15 cellular contexts compared by ENCODE assay signal in genomic region chr15:44666208-44667038, GRCh38. TPM values are rescaled to one million over a fixed set of nuclear protein-coding genes. Genes with fewer than 3 reads are reported as not detected.
DNase-seq lines count a peak whose midpoint lies in the region; ATAC-seq, FAIRE-seq and TF ChIP-seq lines count a peak whose summit lies in the region.
"Had no signal": no experiment of that assay in that cellular context is flagged by ENCODE, and none has a peak within 500 bp of the region (broad histone marks: within the 10 kb centered on the region; RNA-seq: fewer than 3 reads in every experiment).

No MANE protein-coding gene starts in this region.

- peak overlapping the region; percentile 69 for H2AFZ ChIP-seq in K562 (ENCODE audit: low read depth, low read length)

- H3K9ac ChIP-seq in K562 (ENCODE audit: insufficient read depth in 1 of 2, low read depth in 2 of 2, low read length in 2 of 2), result no peak overlapping the region

- no peaks in the 10 kb centered on the region for H3K36me3 Mint-ChIP-seq in stimulated activated naive CD8-positive, alpha-beta T cell treated with anti-CD3 and anti-CD28 coated beads, Interleukin-15, Interleukin-2, amounts not matched to agents 100 ng/mL and 50 ng/mL, for 24 hours (ENCODE audit: low read depth)

- H3K4me2 ChIP-seq in K562 (ENCODE audit: insufficient read depth, low read length), result no peak overlapping the region

- intact Hi-C loops in K562 (cut with micrococcal nuclease), result no loop called here

- ATAC-seq in stimulated activated naive CD8-positive, alpha-beta T cell treated with anti-CD3 and anti-CD28 coated beads, Interleukin-15, Interleukin-2, amounts not matched to agents 100 U/mL and 50 U/mL, for 24 hours, result no peak
- ATAC-seq in K562 (no peak), upper lobe of left lung (ENCODE audit: low FRiP score in 2 of 2) (no peak), HG03442 (IDR thresholded peaks at IDR 0.05; ENCODE audit: unreplicated experiment) (no peak)
- ATAC-seq: left ventricle myocardium superior, Right ventricle myocardium inferior had no signal

- no peaks in the 10 kb centered on the region for H3K9me3 ChIP-seq in K562 (replicated peaks; ENCODE audit: control insufficient read depth, insufficient read depth, low read depth, low read length)
- no peaks in the 10 kb centered on the region for H3K9me3 ChIP-seq in upper lobe of left lung

- no peak for TF ChIP-seq RAD21 in K562 (CRISPR knock-in tag; conservative IDR thresholded peaks at IDR 0.05 in 1 of 2, IDR thresholded peaks at IDR 0.05 in 1 of 2)

- TF ChIP-seq EP300 in K562 (IDR thresholded peaks at IDR 0.05; ENCODE audit: low read length), result no peak
- TF ChIP-seq EP300 in upper lobe of left lung (IDR thresholded peaks at IDR 0.05), result no peak

- TF ChIP-seq POLR2A in K562 (conservative IDR thresholded peaks at IDR 0.05) (no peak), upper lobe of left lung (IDR thresholded peaks at IDR 0.05) (no peak)

- no peaks in the 10 kb centered on the region for H4K20me1 ChIP-seq in K562 (replicated peaks; ENCODE audit: control insufficient read depth, insufficient read depth, low read length)

- TF ChIP-seq CTCF in K562 (IDR thresholded peaks at IDR 0.05 in 2 of 3, conservative IDR thresholded peaks at IDR 0.05 in 1 of 3; ENCODE audit: insufficient read depth in 2 of 3, low read depth in 1 of 3, low read length in 3 of 3), result no peak
- TF ChIP-seq CTCF in upper lobe of left lung (IDR thresholded peaks at IDR 0.05), result no peak

- H3K36me3 ChIP-seq in K562 (ENCODE audit: control insufficient read depth, insufficient read depth, low read length), result no peaks in the 10 kb centered on the region
- H3K36me3 ChIP-seq in upper lobe of left lung, result no peaks in the 10 kb centered on the region

- H3K4me1 ChIP-seq in K562 (replicated peaks in 1 of 2; ENCODE audit: control insufficient read depth in 2 of 2, insufficient read depth in 2 of 2, low read length in 2 of 2) (peaks cover 10 to 18% of the 10 kb centered on the region in 2 experiments), upper lobe of left lung (peaks cover 11 to 18% (median 15%) of the 10 kb centered on the region in 4 donors)

- H3K4me3 ChIP-seq in K562, result no peak overlapping the region
- H3K4me3 ChIP-seq in upper lobe of left lung, result no peak overlapping the region

- no peaks in the 10 kb centered on the region for H3K9me1 ChIP-seq in K562 (ENCODE audit: control insufficient read depth, insufficient read depth, low read length)

- H3K27me3 Mint-ChIP-seq in stimulated activated naive CD8-positive, alpha-beta T cell treated with anti-CD3 and anti-CD28 coated beads, Interleukin-15, Interleukin-2, amounts not matched to agents 100 ng/mL and 50 ng/mL, for 24 hours, result no peaks in the 10 kb centered on the region

- POLR2A ChIA-PET in K562 (lab: Yijun Ruan, JAX), result interaction anchor here (0.6 to 1.5 kb wide), 4 partner anchors 17 to 62 kb away, joined by 3 to 5 read pairs (median 4); partner anchors contain the start of gene PATL2

- BruUV-seq in K562 (replicated peaks; lab: Mats Ljungman, UMichigan), result no TSS peak

- H3K27ac ChIP-seq in K562 (ENCODE audit: extremely low read depth, low read depth, low read length), result no peak overlapping the region
- H3K27ac ChIP-seq in upper lobe of left lung, result peak overlapping the region in 2 of 4 donors; percentile 26 to 31
- H3K27ac ChIP-seq in substantia nigra (ENCODE audit: low read depth, low read length, poor library complexity, severe bottlenecking), result no peak overlapping the region
- H3K27ac ChIP-seq: C4-2B had no signal

- peak overlapping the region; percentile 94 for H3K27ac Mint-ChIP-seq in stimulated activated naive CD8-positive, alpha-beta T cell treated with anti-CD3 and anti-CD28 coated beads, Interleukin-15, Interleukin-2, amounts not matched to agents 100 ng/mL and 50 ng/mL, for 24 hours

- H3K9me3 Mint-ChIP-seq in stimulated activated naive CD8-positive, alpha-beta T cell treated with anti-CD3 and anti-CD28 coated beads, Interleukin-15, Interleukin-2, amounts not matched to agents 100 ng/mL and 50 ng/mL, for 24 hours, result no peaks in the 10 kb centered on the region

- DNase-seq in stimulated activated naive CD8-positive, alpha-beta T cell treated with anti-CD3 and anti-CD28 coated beads, Interleukin-15, Interleukin-2, amounts not matched to agents 100 U/mL and 50 U/mL, for 24 hours, result no peak
- DNase-seq in NAMALWA (ENCODE audit: low spot score) (peak; percentile 54), K562 (ENCODE audit: extremely low read depth in 1 of 4, low spot score in 3 of 4) (no peak), upper lobe of left lung (no peak), substantia nigra (lab: John Stamatoyannopoulos, UW) (no peak), DMS79 (lab: John Stamatoyannopoulos, UW) (no peak)
- DNase-seq: caudate nucleus, left ventricle myocardium superior, NCI-H1417 treated with DMSO at 0.1 percent for 48 hours had no signal

- FAIRE-seq in K562 (lab: Jason Lieb, UNC), result no peak
- FAIRE-seq: H54 had no signal

- H3K4me1 Mint-ChIP-seq in stimulated activated naive CD8-positive, alpha-beta T cell treated with anti-CD3 and anti-CD28 coated beads, Interleukin-15, Interleukin-2, amounts not matched to agents 100 ng/mL and 50 ng/mL, for 24 hours (ENCODE audit: low read depth), result peaks cover 79% of the 10 kb centered on the region

- H3K4me3 Mint-ChIP-seq in stimulated activated naive CD8-positive, alpha-beta T cell treated with anti-CD3 and anti-CD28 coated beads, Interleukin-15, Interleukin-2, amounts not matched to agents 100 ng/mL and 50 ng/mL, for 24 hours, result peak overlapping the region; percentile 70

- WGBS in K562 (ENCODE audit: insufficient coverage, low coverage, missing lambda C conversion rate), result 36% methylated on average over 5 of the region's 5 CpGs
- WGBS in upper lobe of left lung, 2 donors, result 46 to 53% methylated on average over 5 of the region's 5 CpGs

- in situ Hi-C loops in K562 (cut with MboI), result no loop called here

- CTCF ChIA-PET in K562 (lab: Yijun Ruan, JAX; ENCODE audit: low intra/inter-chr PET ratio), result no interaction called here

- H3K79me2 ChIP-seq in K562 (ENCODE audit: control insufficient read depth, insufficient read depth, low read length), result peaks cover 23% of the 10 kb centered on the region

- H3K27me3 ChIP-seq in K562 (ENCODE audit: control insufficient read depth in 2 of 2, insufficient read depth in 2 of 2, low read length in 2 of 2) (no peaks in the 10 kb centered on the region), upper lobe of left lung (no peaks in the 10 kb centered on the region)

RNA-seq across cellular contexts. Expression of gene SPG11, which starts 3.0 kb away (rescaled TPM):
- total RNA-seq in K562 (2011; cell fraction: chromatin; rRNA removed; ENCODE audit: low replicate concordance), result 195 and 371 TPM in 2 replicates
- total RNA-seq in K562 (2011; cell fraction: nucleolus; rRNA removed), result 116 and 148 TPM in 2 replicates
- total RNA-seq in K562 (2011; cell fraction: nucleoplasm; rRNA removed), result 167 and 188 TPM in 2 replicates
- 31.3 and 47.4 TPM in 2 replicates for total RNA-seq in K562 (2014; rRNA removed)
- total RNA-seq in K562 (2014; rRNA removed; fragmentation: Illumina TruSeq; extraction: Trizol), result 57.9 and 64.1 TPM in 2 replicates
- total RNA-seq in K562 (2015; rRNA removed; fragmentation: Illumina TruSeq; extraction: Trizol), result 49.6 and 55.1 TPM in 2 replicates
- total RNA-seq in K562 (2021), result 50.9 and 51.2 TPM in 2 replicates
- polyA plus RNA-seq in K562 (2011; rRNA removed), result 71.2 and 96.5 TPM in 2 replicates
- 66.0 and 70.7 TPM in 2 replicates for polyA plus RNA-seq in K562 (2011; cell fraction: cytosol; rRNA removed)
- 99.2 and 111 TPM in 2 replicates for polyA plus RNA-seq in K562 (2011; cell fraction: nucleus; rRNA removed)
- polyA plus RNA-seq in K562 (2012), result 35.2 and 70.1 TPM in 2 replicates
- 45.6 and 48.0 TPM in 2 replicates for polyA plus RNA-seq in K562 (2014; fragmentation: Illumina TruSeq; extraction: Trizol)
- 10 to 100 TPM; 23.3 to 24.0 TPM for polyA plus RNA-seq in K562 (2014; fragmentation: Nextera tagmentation; extraction: Ambion mirVana)
- 33.9 and 34.1 TPM in 2 replicates for polyA plus RNA-seq in K562 (2014; rRNA removed)
- polyA minus RNA-seq in K562 (2011; rRNA and poly(A)+ RNA removed), result 136 and 168 TPM in 2 replicates
- polyA minus RNA-seq in K562 (2011; cell fraction: cytosol; rRNA and poly(A)+ RNA removed), result 48.1 and 89.9 TPM in 2 replicates
- 77.0 and 125 TPM in 2 replicates for polyA minus RNA-seq in K562 (2011; cell fraction: nucleus; rRNA and poly(A)+ RNA removed)
- 100 to 1,000 TPM in 3 of 6 donors, 10 to 100 TPM in 3; 81.6 to 161 (median 97.4) TPM for total RNA-seq in upper lobe of left lung

RNA-seq across cellular contexts. Expression of gene PATL2, which starts 44.7 kb away (rescaled TPM):
- total RNA-seq in K562 (2011; cell fraction: chromatin; rRNA removed; ENCODE audit: low replicate concordance), result 4.1 and 4.5 TPM in 2 replicates
- 2.2 and 2.5 TPM in 2 replicates for total RNA-seq in K562 (2011; cell fraction: nucleolus; rRNA removed)
- total RNA-seq in K562 (2011; cell fraction: nucleoplasm; rRNA removed), result 2.1 and 3.6 TPM in 2 replicates
- 0.20 and 1.1 TPM in 2 replicates for total RNA-seq in K562 (2014; rRNA removed)
- total RNA-seq in K562 (2014; rRNA removed; fragmentation: Illumina TruSeq; extraction: Trizol), result 0.41 and 0.69 TPM in 2 replicates
- 0.98 and 1.2 TPM in 2 replicates for total RNA-seq in K562 (2015; rRNA removed; fragmentation: Illumina TruSeq; extraction: Trizol)
- total RNA-seq in K562 (2021), result 0.60 and 0.86 TPM in 2 replicates
- polyA plus RNA-seq in K562 (2011; rRNA removed), result 0.68 and 1.7 TPM in 2 replicates
- polyA plus RNA-seq in K562 (2011; cell fraction: cytosol; rRNA removed), result 0.30 and 1.1 TPM in 2 replicates
- 7.3 and 7.5 TPM in 2 replicates for polyA plus RNA-seq in K562 (2011; cell fraction: nucleus; rRNA removed)
- polyA plus RNA-seq in K562 (2012), result 0.92 and 3.6 TPM in 2 replicates
- 0.91 and 1.2 TPM in 2 replicates for polyA plus RNA-seq in K562 (2014; fragmentation: Illumina TruSeq; extraction: Trizol)
- polyA plus RNA-seq in K562 (2014; fragmentation: Nextera tagmentation; extraction: Ambion mirVana), result under 1 TPM; 0.77 to 0.89 TPM
- polyA plus RNA-seq in K562 (2014; rRNA removed), result 0.42 and 0.55 TPM in 2 replicates
- polyA minus RNA-seq in K562 (2011; rRNA and poly(A)+ RNA removed), result 0.14 and 1.5 TPM in 2 replicates
- polyA minus RNA-seq in K562 (2011; cell fraction: cytosol; rRNA and poly(A)+ RNA removed), result not detected in 2 replicates
- polyA minus RNA-seq in K562 (2011; cell fraction: nucleus; rRNA and poly(A)+ RNA removed), result 1.1 and 2.1 TPM in 2 replicates
- 10 to 100 TPM in 2 of 6 donors, 1 to 10 TPM in 4; 2.6 to 30.4 (median 7.8) TPM for total RNA-seq in upper lobe of left lung
- total RNA-seq: renal cortical epithelial cell had no signal

RNA-seq across cellular contexts. Expression of gene B2M, which starts 44.9 kb away (rescaled TPM):
- 410 and 624 TPM in 2 replicates for total RNA-seq in K562 (2011; cell fraction: chromatin; rRNA removed; ENCODE audit: low replicate concordance)
- total RNA-seq in K562 (2011; cell fraction: nucleolus; rRNA removed), result 454 and 493 TPM in 2 replicates
- total RNA-seq in K562 (2011; cell fraction: nucleoplasm; rRNA removed), result 734 and 781 TPM in 2 replicates
- 508 and 518 TPM in 2 replicates for total RNA-seq in K562 (2014; rRNA removed)
- total RNA-seq in K562 (2014; rRNA removed; fragmentation: Illumina TruSeq; extraction: Trizol), result 872 and 963 TPM in 2 replicates
- total RNA-seq in K562 (2015; rRNA removed; fragmentation: Illumina TruSeq; extraction: Trizol), result 938 and 983 TPM in 2 replicates
- 460 and 518 TPM in 2 replicates for total RNA-seq in K562 (2021)
- polyA plus RNA-seq in K562 (2011; rRNA removed), result 1,201 and 1,654 TPM in 2 replicates
- polyA plus RNA-seq in K562 (2011; cell fraction: cytosol; rRNA removed), result 1,148 and 3,009 TPM in 2 replicates
- polyA plus RNA-seq in K562 (2011; cell fraction: nucleus; rRNA removed), result 172 and 337 TPM in 2 replicates
- polyA plus RNA-seq in K562 (2012), result 946 and 1,158 TPM in 2 replicates
- polyA plus RNA-seq in K562 (2014; fragmentation: Illumina TruSeq; extraction: Trizol), result 1,667 and 1,763 TPM in 2 replicates
- 1,000 to 10,000 TPM; 2,823 to 3,138 TPM for polyA plus RNA-seq in K562 (2014; fragmentation: Nextera tagmentation; extraction: Ambion mirVana)
- 981 and 1,032 TPM in 2 replicates for polyA plus RNA-seq in K562 (2014; rRNA removed)
- polyA minus RNA-seq in K562 (2011; rRNA and poly(A)+ RNA removed), result 659 and 661 TPM in 2 replicates
- polyA minus RNA-seq in K562 (2011; cell fraction: cytosol; rRNA and poly(A)+ RNA removed), result 257 and 286 TPM in 2 replicates
- polyA minus RNA-seq in K562 (2011; cell fraction: nucleus; rRNA and poly(A)+ RNA removed), result 69.7 and 112 TPM in 2 replicates
- total RNA-seq in upper lobe of left lung, result 1,000 to 10,000 TPM in 5 of 6 donors, 100 to 1,000 TPM in 1; 963 to 7,115 (median 3,598) TPM
